Comparison of ENCODE assay signal across 24 cellular contexts in genomic region chr10:27413387-27413786, GRCh38.
DNase-seq lines count a peak whose midpoint lies in the region; ATAC-seq, FAIRE-seq and TF ChIP-seq lines count a peak whose summit lies in the region.
"Had no signal": no experiment of that assay in that cellular context is flagged by ENCODE, and none has a peak within 500 bp of the region (broad histone marks: within the 10 kb centered on the region; RNA-seq: fewer than 3 reads in every experiment).

No MANE protein-coding gene starts in this region.

- H3K36me3 ChIP-seq in GM23338 (ENCODE audit: insufficient read depth) (peaks cover 5% of the 10 kb centered on the region; the same call in 1 of the 2 replicates), kidney (ENCODE audit: control insufficient read depth in 1 of 2, insufficient read depth in 2 of 2, low read length in 2 of 2) (no peaks in the 10 kb centered on the region), subcutaneous abdominal adipose tissue (ENCODE audit: control insufficient read depth in 5 of 5, insufficient read depth in 5 of 5, low read length in 5 of 5) (no peaks in the 10 kb centered on the region)
- H3K36me3 ChIP-seq: HAP-1, MG63 had no signal

- no peaks in the 10 kb centered on the region for H3F3A ChIP-seq in GM23338 (replicated peaks; ENCODE audit: low read depth)

- H2AFZ ChIP-seq in GM23338, result no peak overlapping the region

- H3K4me1 ChIP-seq in GM23338 (ENCODE audit: insufficient read depth), result no peaks in the 10 kb centered on the region
- no peaks in the 10 kb centered on the region for H3K4me1 ChIP-seq in kidney (ENCODE audit: control insufficient read depth in 1 of 2, insufficient read depth in 1 of 2, low read depth in 1 of 2, low read length in 2 of 2)
- peaks cover 0 to 6% (median 3%) of the 10 kb centered on the region in 5 donors for H3K4me1 ChIP-seq in subcutaneous abdominal adipose tissue (ENCODE audit: control insufficient read depth in 5 of 5, insufficient read depth in 5 of 5, low read length in 5 of 5)
- H3K4me1 ChIP-seq: HAP-1 had no signal

- H3K4me3 Mint-ChIP-seq in GM23338, result peak overlapping the region; percentile 26; the same call in 2 of the 3 replicates
- peak overlapping the region; percentile 45 for H3K4me3 Mint-ChIP-seq in WTC11

- H3K36me3 Mint-ChIP-seq in GM23338 (ENCODE audit: low read depth), result peaks cover 5% of the 10 kb centered on the region; the same call in 2 of the 3 replicates
- H3K36me3 Mint-ChIP-seq in WTC11, result peaks cover 11% of the 10 kb centered on the region
- H3K36me3 Mint-ChIP-seq: CD14-positive monocyte, IgD-negative memory B cell had no signal

- no peaks in the 10 kb centered on the region for H3K9me2 ChIP-seq in GM23338 (ENCODE audit: insufficient read depth)

- no peak overlapping the region for H3K4me2 ChIP-seq in GM23338

- intact Hi-C loops in kidney (cut with DNase I), result no loop called here

- H3K27me3 Mint-ChIP-seq in GM23338 (ENCODE audit: insufficient read depth, low read depth, poor library complexity) (peaks cover 5% of the 10 kb centered on the region), WTC11 (ENCODE audit: low read depth) (peaks cover 18% of the 10 kb centered on the region)

- H3K27ac ChIP-seq in GM23338 (ENCODE audit: low read depth), result no peak overlapping the region
- H3K27ac ChIP-seq in kidney (ENCODE audit: low read depth in 2 of 2, low read length in 2 of 2), result no peak overlapping the region
- no peak overlapping the region for H3K27ac ChIP-seq in subcutaneous abdominal adipose tissue (ENCODE audit: low read depth, low read length)

- TF ChIP-seq CTCF in GM23338 (conservative IDR thresholded peaks at IDR 0.05; ENCODE audit: low read depth in 2 of 2), result peak in 1 of 2 experiments; percentile 41; a peak in 2 of 4 replicates
- TF ChIP-seq CTCF in WTC11 (IDR thresholded peaks at IDR 0.05), result no peak
- TF ChIP-seq CTCF in kidney (IDR thresholded peaks at IDR 0.05; ENCODE audit: borderline replicate concordance, extremely low read depth, insufficient read depth), result no peak

- DNase-seq in GM23338 (ENCODE audit: low spot score) (peak; percentile 25), WTC11 (ENCODE audit: low spot score) (peak; percentile 33), kidney (peak; percentile 67), NCI-H1105 treated with DMSO at 0.1 percent for 48 hours (lab: John Stamatoyannopoulos, UW) (no peak)
- no peak for DNase-seq in stimulated activated CD4-positive, alpha-beta T cell treated with anti-CD3 and anti-CD28 coated beads, Interleukin-12 subunit alpha, Interleukin-12 subunit beta, amount 100 ng/mL, for 4 hours
- DNase-seq: ACHN, AML-193, DMS79 treated with DMSO at 0.1 percent for 48 hours, Karpas-422, MG63, NCI-H1092, NCI-H146, NCI-H2029 treated with DMSO at 0.1 percent for 48 hours, NCI-H2171 treated with DMSO at 0.1 percent for 48 hours, NCI-H446, NCI-H526 treated with DMSO at 0.1 percent for 48 hours, SHP77 treated with DMSO at 0.1 percent for 48 hours had no signal

- H3K4me3 ChIP-seq in GM23338 (no peak overlapping the region), kidney (ENCODE audit: low read length in 2 of 2) (no peak overlapping the region), subcutaneous abdominal adipose tissue (ENCODE audit: low read depth in 1 of 5, low read length in 5 of 5) (peak overlapping the region in 3 of 5 donors; percentile 41 to 43 (median 41))
- H3K4me3 ChIP-seq: HAP-1, MG63 had no signal

- CTCF ChIA-PET in WTC11 (lab: Charles Lee), result interaction anchor here (0.7 to 1.2 kb wide), 2 partner anchors 38 to 43 kb away, joined by 3 read pairs; no protein-coding TSS in a partner anchor

- no peaks in the 10 kb centered on the region for H3K79me2 ChIP-seq in GM23338 (replicated peaks; ENCODE audit: insufficient read depth)

- H4K20me1 ChIP-seq in GM23338 (replicated peaks; ENCODE audit: insufficient read depth), result no peaks in the 10 kb centered on the region

- H3K27ac Mint-ChIP-seq in GM23338, result no peak overlapping the region
- no peak overlapping the region for H3K27ac Mint-ChIP-seq in WTC11
- H3K27ac Mint-ChIP-seq: CD14-positive monocyte, IgD-negative memory B cell had no signal

- H3K27me3 ChIP-seq in GM23338 (ENCODE audit: insufficient read depth) (no peaks in the 10 kb centered on the region), subcutaneous abdominal adipose tissue (ENCODE audit: control insufficient read depth in 5 of 5, insufficient read depth in 4 of 5, low read length in 5 of 5) (peaks cover 4 to 8% (median 7%) of the 10 kb centered on the region in 5 donors)
- H3K27me3 ChIP-seq: MG63 had no signal

- H3K9me3 Mint-ChIP-seq in GM23338 (peaks cover 24% of the 10 kb centered on the region), WTC11 (peaks cover 14% of the 10 kb centered on the region)
- H3K9me3 Mint-ChIP-seq: IgD-negative memory B cell had no signal

- ATAC-seq in GM23338 (peak; percentile 90), WTC11 (peak; percentile 80), HG03097 (IDR thresholded peaks at IDR 0.05; ENCODE audit: low FRiP score, unreplicated experiment) (no peak)
- ATAC-seq: SK-N-SH treated with all-trans-retinoic acid at 6 μM for 48 hours had no signal

- H3K9ac ChIP-seq in kidney (ENCODE audit: low read length in 2 of 2) (no peak overlapping the region), subcutaneous abdominal adipose tissue (ENCODE audit: low read length in 5 of 5) (no peak overlapping the region)

- POLR2A ChIA-PET in WTC11 (lab: Charles Lee), result no interaction called here

- H3K9me3 ChIP-seq in kidney (ENCODE audit: control insufficient read depth in 1 of 2, low read length in 2 of 2), result no peaks in the 10 kb centered on the region
- peaks cover 0 to 4% (median 0%) of the 10 kb centered on the region in 5 donors for H3K9me3 ChIP-seq in subcutaneous abdominal adipose tissue (ENCODE audit: control insufficient read depth in 5 of 5, low read length in 5 of 5)
- H3K9me3 ChIP-seq: HAP-1, MG63 had no signal

- H3K4me1 Mint-ChIP-seq in GM23338 (no peaks in the 10 kb centered on the region), WTC11 (no peaks in the 10 kb centered on the region)
- H3K4me1 Mint-ChIP-seq: IgD-negative memory B cell had no signal

- FAIRE-seq in kidney (lab: Jason Lieb, UNC), result no peak
- FAIRE-seq: HTR-8/SVneo had no signal

TF ChIP-seq in GM23338, 12 proteins besides CTCF, POLR2A, EP300 and RAD21 (continues in another document):
- TF ChIP-seq ZNF114 (CRISPR knock-in tag; IDR thresholded peaks at IDR 0.05) (no peak), ZNF331 (CRISPR knock-in tag; IDR thresholded peaks at IDR 0.05; ENCODE audit: low read depth) (no peak), POLR2AphosphoS5 (IDR thresholded peaks at IDR 0.05; ENCODE audit: low read depth) (no peak), ETS1 (IDR thresholded peaks at IDR 0.05) (no peak)

TF ChIP-seq in WTC11, 78 proteins besides CTCF, POLR2A, EP300 and RAD21 (continues in another document):
- TF ChIP-seq, protein P1, sequence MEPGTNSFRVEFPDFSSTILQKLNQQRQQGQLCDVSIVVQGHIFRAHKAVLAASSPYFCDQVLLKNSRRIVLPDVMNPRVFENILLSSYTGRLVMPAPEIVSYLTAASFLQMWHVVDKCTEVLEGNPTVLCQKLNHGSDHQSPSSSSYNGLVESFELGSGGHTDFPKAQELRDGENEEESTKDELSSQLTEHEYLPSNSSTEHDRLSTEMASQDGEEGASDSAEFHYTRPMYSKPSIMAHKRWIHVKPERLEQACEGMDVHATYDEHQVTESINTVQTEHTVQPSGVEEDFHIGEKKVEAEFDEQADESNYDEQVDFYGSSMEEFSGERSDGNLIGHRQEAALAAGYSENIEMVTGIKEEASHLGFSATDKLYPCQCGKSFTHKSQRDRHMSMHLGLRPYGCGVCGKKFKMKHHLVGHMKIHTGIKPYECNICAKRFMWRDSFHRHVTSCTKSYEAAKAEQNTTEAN (CRISPR knock-in tag; IDR thresholded peaks at IDR 0.05), result no peak
- no peak for TF ChIP-seq CREM (CRISPR knock-in tag; IDR thresholded peaks at IDR 0.05)
- no peak for TF ChIP-seq ELF4 (CRISPR knock-in tag; IDR thresholded peaks at IDR 0.05; ENCODE audit: low read depth)
- TF ChIP-seq, protein P2, sequence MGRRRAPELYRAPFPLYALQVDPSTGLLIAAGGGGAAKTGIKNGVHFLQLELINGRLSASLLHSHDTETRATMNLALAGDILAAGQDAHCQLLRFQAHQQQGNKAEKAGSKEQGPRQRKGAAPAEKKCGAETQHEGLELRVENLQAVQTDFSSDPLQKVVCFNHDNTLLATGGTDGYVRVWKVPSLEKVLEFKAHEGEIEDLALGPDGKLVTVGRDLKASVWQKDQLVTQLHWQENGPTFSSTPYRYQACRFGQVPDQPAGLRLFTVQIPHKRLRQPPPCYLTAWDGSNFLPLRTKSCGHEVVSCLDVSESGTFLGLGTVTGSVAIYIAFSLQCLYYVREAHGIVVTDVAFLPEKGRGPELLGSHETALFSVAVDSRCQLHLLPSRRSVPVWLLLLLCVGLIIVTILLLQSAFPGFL (CRISPR knock-in tag; IDR thresholded peaks at IDR 0.05; ENCODE audit: borderline replicate concordance), result no peak
- TF ChIP-seq FOXP4 (CRISPR knock-in tag; IDR thresholded peaks at IDR 0.05), result no peak
- TF ChIP-seq ZNF263 (CRISPR knock-in tag; IDR thresholded peaks at IDR 0.05; ENCODE audit: low read depth), result no peak
- no peak for TF ChIP-seq ZSCAN18 (CRISPR knock-in tag; IDR thresholded peaks at IDR 0.05)
- no peak for TF ChIP-seq ZNF219 (CRISPR knock-in tag; IDR thresholded peaks at IDR 0.05; ENCODE audit: borderline replicate concordance)

Comparison
In these comparisons a context has a peak if more than half of its experiments do, and no peak if none do; other contexts are left out.
1. DNase-seq: peak in GM23338 (single experiment), WTC11 (single experiment) and kidney (single experiment); none in stimulated activated CD4-positive, alpha-beta T cell treated with anti-CD3 and anti-CD28 coated beads, Interleukin-12 subunit alpha, Interleukin-12 subunit beta, amount 100 ng/mL, for 4 hours (single experiment) and NCI-H1105 treated with DMSO at 0.1 percent for 48 hours (single experiment).
2. H3K4me3 ChIP-seq: peak in subcutaneous abdominal adipose tissue (3 of 5); none in GM23338 (single experiment) and kidney (0 of 2).